In the genomic region with DNA sequence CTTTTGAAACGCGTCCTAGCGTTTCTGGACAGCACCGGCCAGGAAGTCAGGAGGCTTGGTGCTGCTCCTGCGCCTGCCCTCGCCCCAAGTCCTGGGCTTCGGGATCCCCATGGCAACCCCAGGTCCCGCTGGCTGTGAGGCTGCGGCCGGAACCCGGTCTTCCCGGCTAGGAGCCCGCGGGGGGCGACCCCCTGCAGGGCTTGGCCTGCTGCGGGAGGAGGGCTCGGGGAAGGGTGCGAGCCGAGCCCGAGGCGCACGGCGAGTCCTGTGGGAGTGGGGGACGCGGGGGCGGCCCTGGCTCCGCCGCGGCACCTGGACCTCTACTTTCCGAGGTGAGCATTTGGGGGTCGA, we compare ENCODE assay signal across 8 cellular contexts.
A peak's percentile ranks its signal among the peaks of the same experiment; 100 is the strongest.
DNase-seq lines count a peak whose midpoint lies in the region; ATAC-seq and TF ChIP-seq lines count a peak whose summit lies in the region.

No MANE protein-coding gene starts in this region.

- H3K9me3 ChIP-seq in stomach smooth muscle (ENCODE audit: control insufficient read depth in 2 of 2, low read length in 2 of 2) = no peaks in the 10 kb centered on the region

- DNase-seq in DMS79 (lab: John Stamatoyannopoulos, UW) (peak; percentile 24), DMS79 treated with DMSO at 0.1 percent for 48 hours (lab: John Stamatoyannopoulos, UW) (no peak), astrocyte of the hippocampus (ENCODE audit: low read depth, low spot score) (peak; percentile 51), iris pigment epithelial cell (ENCODE audit: low read depth) (peak; percentile 51), HCEC 1CT (no peak)

- peak; percentile 1 for ATAC-seq in GM21737 (IDR thresholded peaks at IDR 0.05; ENCODE audit: unreplicated experiment)

- H3K4me3 ChIP-seq in stomach smooth muscle (ENCODE audit: low read length in 2 of 2) = peak overlapping the region; percentile 81 to 90

- peaks cover 8 to 17% of the 10 kb centered on the region in 2 donors for H3K36me3 ChIP-seq in stomach smooth muscle (ENCODE audit: control insufficient read depth in 2 of 2, insufficient read depth in 2 of 2, low read length in 2 of 2)

- no peak for TF ChIP-seq RAD21 in Ishikawa (IDR thresholded peaks at IDR 0.05; ENCODE audit: low read depth)

- no peaks in the 10 kb centered on the region for H3K27me3 ChIP-seq in stomach smooth muscle (ENCODE audit: control insufficient read depth in 1 of 2, insufficient read depth in 2 of 2, low read length in 2 of 2)

- TF ChIP-seq EP300 in Ishikawa (IDR thresholded peaks at IDR 0.05; ENCODE audit: borderline replicate concordance) = no peak

- peak overlapping the region; percentile 75 to 76 for H3K9ac ChIP-seq in stomach smooth muscle (ENCODE audit: low read length in 2 of 2)

- peaks cover 39% of the 10 kb centered on the region for H3K4me1 ChIP-seq in stomach smooth muscle (ENCODE audit: control insufficient read depth, insufficient read depth, low read length)

- peak overlapping the region; percentile 62 for H3K27ac ChIP-seq in stomach smooth muscle (ENCODE audit: low read length)

TF ChIP-seq in Ishikawa, 13 proteins besides CTCF, POLR2A, EP300 and RAD21:
- no peak for TF ChIP-seq CEBPB (IDR thresholded peaks at IDR 0.05)
- TF ChIP-seq, protein P1, sequence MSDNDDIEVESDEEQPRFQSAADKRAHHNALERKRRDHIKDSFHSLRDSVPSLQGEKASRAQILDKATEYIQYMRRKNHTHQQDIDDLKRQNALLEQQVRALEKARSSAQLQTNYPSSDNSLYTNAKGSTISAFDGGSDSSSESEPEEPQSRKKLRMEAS (IDR thresholded peaks at IDR 0.05) = no peak
- no peak for TF ChIP-seq YY1 (IDR thresholded peaks at IDR 0.05; ENCODE audit: low read depth)
- TF ChIP-seq, protein P2, sequence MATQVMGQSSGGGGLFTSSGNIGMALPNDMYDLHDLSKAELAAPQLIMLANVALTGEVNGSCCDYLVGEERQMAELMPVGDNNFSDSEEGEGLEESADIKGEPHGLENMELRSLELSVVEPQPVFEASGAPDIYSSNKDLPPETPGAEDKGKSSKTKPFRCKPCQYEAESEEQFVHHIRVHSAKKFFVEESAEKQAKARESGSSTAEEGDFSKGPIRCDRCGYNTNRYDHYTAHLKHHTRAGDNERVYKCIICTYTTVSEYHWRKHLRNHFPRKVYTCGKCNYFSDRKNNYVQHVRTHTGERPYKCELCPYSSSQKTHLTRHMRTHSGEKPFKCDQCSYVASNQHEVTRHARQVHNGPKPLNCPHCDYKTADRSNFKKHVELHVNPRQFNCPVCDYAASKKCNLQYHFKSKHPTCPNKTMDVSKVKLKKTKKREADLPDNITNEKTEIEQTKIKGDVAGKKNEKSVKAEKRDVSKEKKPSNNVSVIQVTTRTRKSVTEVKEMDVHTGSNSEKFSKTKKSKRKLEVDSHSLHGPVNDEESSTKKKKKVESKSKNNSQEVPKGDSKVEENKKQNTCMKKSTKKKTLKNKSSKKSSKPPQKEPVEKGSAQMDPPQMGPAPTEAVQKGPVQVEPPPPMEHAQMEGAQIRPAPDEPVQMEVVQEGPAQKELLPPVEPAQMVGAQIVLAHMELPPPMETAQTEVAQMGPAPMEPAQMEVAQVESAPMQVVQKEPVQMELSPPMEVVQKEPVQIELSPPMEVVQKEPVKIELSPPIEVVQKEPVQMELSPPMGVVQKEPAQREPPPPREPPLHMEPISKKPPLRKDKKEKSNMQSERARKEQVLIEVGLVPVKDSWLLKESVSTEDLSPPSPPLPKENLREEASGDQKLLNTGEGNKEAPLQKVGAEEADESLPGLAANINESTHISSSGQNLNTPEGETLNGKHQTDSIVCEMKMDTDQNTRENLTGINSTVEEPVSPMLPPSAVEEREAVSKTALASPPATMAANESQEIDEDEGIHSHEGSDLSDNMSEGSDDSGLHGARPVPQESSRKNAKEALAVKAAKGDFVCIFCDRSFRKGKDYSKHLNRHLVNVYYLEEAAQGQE (IDR thresholded peaks at IDR 0.05; ENCODE audit: low read depth) = peak; percentile 26; the same call in 1 of the 2 replicates
- no peak for TF ChIP-seq TAF1 (IDR thresholded peaks at IDR 0.05; ENCODE audit: low read depth)
- TF ChIP-seq ZBTB7A (IDR thresholded peaks at IDR 0.05; ENCODE audit: low read depth) = 0 out of 2 replicates have a peak, but pooled peaks have one; percentile 57
- TF ChIP-seq, protein P3, sequence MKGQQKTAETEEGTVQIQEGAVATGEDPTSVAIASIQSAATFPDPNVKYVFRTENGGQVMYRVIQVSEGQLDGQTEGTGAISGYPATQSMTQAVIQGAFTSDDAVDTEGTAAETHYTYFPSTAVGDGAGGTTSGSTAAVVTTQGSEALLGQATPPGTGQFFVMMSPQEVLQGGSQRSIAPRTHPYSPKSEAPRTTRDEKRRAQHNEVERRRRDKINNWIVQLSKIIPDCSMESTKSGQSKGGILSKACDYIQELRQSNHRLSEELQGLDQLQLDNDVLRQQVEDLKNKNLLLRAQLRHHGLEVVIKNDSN (IDR thresholded peaks at IDR 0.05) = no peak
- TF ChIP-seq TEAD4 (IDR thresholded peaks at IDR 0.05) = no peak
- no peak for TF ChIP-seq FOXM1 (IDR thresholded peaks at IDR 0.05; ENCODE audit: borderline replicate concordance, low read depth)
- no peak for TF ChIP-seq CREB1 (IDR thresholded peaks at IDR 0.05; ENCODE audit: low read depth)
- TF ChIP-seq TCF12 (IDR thresholded peaks at IDR 0.05; ENCODE audit: low read depth) = no peak
- TF ChIP-seq EGR1 (IDR thresholded peaks at IDR 0.05) = peak; percentile 58; the same call in 1 of the 2 replicates
- TF ChIP-seq NFIC (IDR thresholded peaks at IDR 0.05) = no peak
TF ChIP-seq in Ishikawa: peak in this region for 3.

Comparison
In these comparisons a context has a peak if more than half of its experiments do, and no peak if none do; other contexts are left out.
1. DNase-seq: peak in DMS79 (single experiment), astrocyte of the hippocampus (single experiment) and iris pigment epithelial cell (single experiment); none in DMS79 treated with DMSO at 0.1 percent for 48 hours (single experiment) and HCEC 1CT (single experiment).